In the genomic region with DNA sequence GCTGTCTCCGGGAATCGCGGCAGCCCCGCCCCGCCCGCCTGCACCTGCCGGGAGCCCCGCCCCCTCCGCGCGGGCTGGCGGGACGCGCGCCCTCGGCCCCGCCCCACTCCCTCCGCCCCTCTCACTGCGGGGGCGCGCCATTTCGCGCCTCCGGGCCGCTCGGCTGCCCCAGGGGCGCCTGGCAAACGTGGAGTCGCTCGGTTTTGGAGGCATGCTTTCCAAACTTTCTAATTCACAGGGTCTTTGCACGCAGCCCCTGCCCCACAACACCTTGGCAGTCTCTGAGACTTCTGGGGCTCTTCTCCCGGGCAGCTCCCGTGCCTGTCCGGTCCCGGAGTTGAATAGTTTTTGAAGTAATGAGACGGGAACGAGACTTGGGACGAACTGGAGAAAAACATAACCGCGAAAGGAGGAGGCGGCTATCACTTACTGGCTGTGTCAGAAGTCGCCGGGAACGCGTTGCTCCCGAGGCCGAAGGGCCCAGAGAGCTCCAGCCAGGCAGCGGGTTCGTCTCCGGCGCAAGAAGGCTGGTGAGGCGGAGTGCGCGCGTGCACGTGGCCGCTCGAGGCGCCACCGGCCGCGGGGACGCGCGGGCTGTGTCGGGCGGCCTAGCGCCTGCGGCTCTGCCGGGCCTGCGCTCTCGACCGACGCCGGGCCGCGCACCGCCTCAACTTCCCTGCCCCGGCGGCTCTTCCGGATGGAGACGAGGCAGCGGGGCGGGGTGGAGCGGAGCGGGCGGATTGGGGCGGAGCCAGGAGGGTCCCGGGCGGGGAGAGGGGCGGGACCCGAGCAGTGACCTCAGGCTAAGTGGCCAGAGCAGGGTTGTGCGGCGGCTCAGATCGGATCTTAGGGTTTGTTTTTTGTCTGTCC, we compare ENCODE assay signal across 8 cellular contexts.
DNase-seq lines count a peak whose midpoint lies in the region; ATAC-seq and TF ChIP-seq lines count a peak whose summit lies in the region.

Gene MCM9 (minus strand): TSS at position 699 of the 870 bp plus-strand sequence. CDS start 3,436 bp downstream, outside the sequence.

- DNase-seq in AG09319 (ENCODE audit: extremely low read depth, low read depth) = peak; percentile 44
- DNase-seq in NCI-H446 (lab: John Stamatoyannopoulos, UW) = peak; percentile 45 to 86
- DNase-seq in activated CD4-positive, CD25-positive, alpha-beta regulatory T cell treated with anti-CD3 and anti-CD28 coated beads, Interleukin-2, amount 50 U/mL, for 16 hours (ENCODE audit: low read depth, low spot score) = peak; percentile 71
- peak; percentile 71 for DNase-seq in central memory CD8-positive, alpha-beta T cell (ENCODE audit: low spot score in 2 of 2)
- peak; percentile 97 for DNase-seq in islet precursor cell
- peak; percentile 78 to 88 (median 84) for DNase-seq in stimulated activated CD4-positive, alpha-beta T cell treated with anti-CD3 and anti-CD28 coated beads, Interleukin-12 subunit alpha, Interleukin-12 subunit beta, amount 100 ng/mL, for 48 hours (ENCODE audit: low read depth in 2 of 3, low spot score in 1 of 3)

- peaks cover 7% of the 10 kb centered on the region for H3K36me3 Mint-ChIP-seq in central memory CD8-positive, alpha-beta T cell (ENCODE audit: insufficient read depth)

- peak; percentile 95 for ATAC-seq in HG03175 (IDR thresholded peaks at IDR 0.05; ENCODE audit: unreplicated experiment)
- ATAC-seq in central memory CD8-positive, alpha-beta T cell (replicated peaks; ENCODE audit: extremely low read depth, poor library complexity, severe bottlenecking) = peak; percentile 90

- no peak for TF ChIP-seq CTCF in AG09319 (IDR thresholded peaks at IDR 0.05; ENCODE audit: low read depth, low read length)

- H3K27me3 Mint-ChIP-seq in central memory CD8-positive, alpha-beta T cell = no peaks in the 10 kb centered on the region

- TF ChIP-seq POLR2A in GM18951 (IDR thresholded peaks at IDR 0.05; ENCODE audit: extremely low read depth, insufficient read depth, insufficient read length) = peak; percentile 69

- in situ Hi-C loops in GM18951 (cut with MboI; ENCODE audit: low sequenced_read_pairs, unreplicated experiment) = no loop called here

- H3K4me3 Mint-ChIP-seq in central memory CD8-positive, alpha-beta T cell = peak within 1 kb of the TSS; percentile 87

- H3K9me3 Mint-ChIP-seq in central memory CD8-positive, alpha-beta T cell = no peaks in the 10 kb centered on the region

- peaks cover 37% of the 10 kb centered on the region for H3K4me1 Mint-ChIP-seq in central memory CD8-positive, alpha-beta T cell

- peak within 1 kb of the TSS; percentile 86 for H3K27ac Mint-ChIP-seq in central memory CD8-positive, alpha-beta T cell (ENCODE audit: low read depth)

Comparison
In these comparisons a context has a peak if more than half of its experiments do, and no peak if none do; other contexts are left out.
1. Peak in every context shown above with its lines: DNase-seq and ATAC-seq.
2. DNase-seq: peak in every context shown above with its lines; median percentile 97 in islet precursor cell; 84 in stimulated activated CD4-positive, alpha-beta T cell treated with anti-CD3 and anti-CD28 coated beads, Interleukin-12 subunit alpha, Interleukin-12 subunit beta, amount 100 ng/mL, for 48 hours; 71 in activated CD4-positive, CD25-positive, alpha-beta regulatory T cell treated with anti-CD3 and anti-CD28 coated beads, Interleukin-2, amount 50 U/mL, for 16 hours; 71 in central memory CD8-positive, alpha-beta T cell; 66 in NCI-H446; 44 in AG09319.